ENCODE assay signal across 15 cellular contexts in genomic region chr7:47806701-47807103, GRCh38.
DNase-seq lines count a peak whose midpoint lies in the region; ATAC-seq, FAIRE-seq and TF ChIP-seq lines count a peak whose summit lies in the region.
"Had no signal": no experiment of that assay in that cellular context is flagged by ENCODE, and none has a peak within 500 bp of the region (broad histone marks: within the 10 kb centered on the region; RNA-seq: fewer than 3 reads in every experiment).

No MANE protein-coding gene starts in this region.

- no peak overlapping the region for H3K4me2 ChIP-seq in H9 (ENCODE audit: insufficient read depth, insufficient read length, low read length)
- H3K4me2 ChIP-seq in mammary epithelial cell (ENCODE audit: insufficient read depth, low read depth, low read length) = peak overlapping the region; percentile 16

- H3K27me3 ChIP-seq in H9 (ENCODE audit: insufficient read depth, low read length) = no peaks in the 10 kb centered on the region
- H3K27me3 ChIP-seq in mammary epithelial cell (ENCODE audit: insufficient read depth, low read length) = no peaks in the 10 kb centered on the region
- H3K27me3 ChIP-seq in left lung = no peaks in the 10 kb centered on the region
- H3K27me3 ChIP-seq in small intestine (ENCODE audit: control insufficient read depth in 2 of 2, insufficient read depth in 2 of 2, low read length in 2 of 2) = no peaks in the 10 kb centered on the region
- H3K27me3 ChIP-seq: pancreas had no signal

- no peak overlapping the region for H2BK20ac ChIP-seq in H9 (ENCODE audit: low read depth, low read length, poor library complexity, severe bottlenecking)

- no peak overlapping the region for H2BK5ac ChIP-seq in H9 (ENCODE audit: insufficient read length, low read length)

- H2BK12ac ChIP-seq in H9 (ENCODE audit: insufficient read length, low read depth, low read length) = no peak overlapping the region

- no peak overlapping the region for H2BK120ac ChIP-seq in H9 (ENCODE audit: low read depth, low read length, poor library complexity, severe bottlenecking)

- no peak overlapping the region for H3K4ac ChIP-seq in H9 (ENCODE audit: low read depth, low read length)

- no peak overlapping the region for H3K4me3 Mint-ChIP-seq in H9
- no peak overlapping the region for H3K4me3 Mint-ChIP-seq in effector memory CD8-positive, alpha-beta T cell

- no peak overlapping the region for H3K4me3 ChIP-seq in mammary epithelial cell (replicated peaks in 1 of 3; ENCODE audit: insufficient read depth in 1 of 3, low read depth in 2 of 3, low read length in 3 of 3)
- no peak overlapping the region for H3K4me3 ChIP-seq in left lung
- no peak overlapping the region for H3K4me3 ChIP-seq in small intestine (ENCODE audit: low read depth in 1 of 2, low read length in 2 of 2)
- H3K4me3 ChIP-seq: GM12878, pancreas had no signal

- no CpG with 5 or more reads among the region's 7 CpGs for WGBS in H9 (ENCODE audit: extremely low coverage, insufficient read length, low lambda C conversion rate)
- 16% methylated on average over 7 of the region's 7 CpGs for WGBS in mammary epithelial cell (ENCODE audit: low coverage, missing lambda C conversion rate)
- WGBS in small intestine, 3 donors = 30 to 50% (median 37%) methylated on average over 7 of the region's 7 CpGs

- in situ Hi-C loops in mammary epithelial cell (cut with MboI; ENCODE audit: low sequenced_read_pairs in 2 of 2) = loop anchor here in 1 of 2 donors (25.0 kb wide), 2 partner anchors 219 to 544 kb away; partner anchors contain the start of gene TNS3

- no peak overlapping the region for H3K23ac ChIP-seq in H9 (ENCODE audit: insufficient read length, low read depth, low read length)

- H3K36me3 ChIP-seq in mammary epithelial cell (ENCODE audit: insufficient read depth, low read length) = no peaks in the 10 kb centered on the region
- H3K36me3 ChIP-seq in left lung = no peaks in the 10 kb centered on the region
- H3K36me3 ChIP-seq in small intestine (ENCODE audit: control insufficient read depth in 2 of 2, insufficient read depth in 2 of 2, low read length in 2 of 2) = no peaks in the 10 kb centered on the region
- H3K36me3 ChIP-seq: pancreas had no signal

- H3K79me1 ChIP-seq in H9 (ENCODE audit: insufficient read depth, low read depth, low read length, poor library complexity, severe bottlenecking) = no peaks in the 10 kb centered on the region

- DNase-seq in H9 (no peak), mammary epithelial cell (no peak), left lung (peak in 1 of 2 donors; percentile 40), small intestine (peak; percentile 13), dedifferentiated amniotic fluid mesenchymal stem cell (ENCODE audit: extremely low spot score) (no peak), T1000 (lab: John Stamatoyannopoulos, UW) (no peak)
- no peak for DNase-seq in effector memory CD8-positive, alpha-beta T cell
- DNase-seq: activated T-cell treated with anti-CD3 and anti-CD28 coated beads, Interleukin-2, amount 50 U/mL, for 1 hour; AML-193; NCI-H2171; pancreas had no signal

- no peak overlapping the region for H3K9ac ChIP-seq in H9 (ENCODE audit: extremely low read depth, insufficient read length, low read length)
- no peak overlapping the region for H3K9ac ChIP-seq in mammary epithelial cell (ENCODE audit: insufficient read depth, low read length)

- H3K4me1 ChIP-seq in H9 (ENCODE audit: insufficient read depth, low read length) (no peaks in the 10 kb centered on the region), mammary epithelial cell (ENCODE audit: insufficient read depth, low read length) (peaks cover 7% of the 10 kb centered on the region), left lung (peaks cover 0 to 36% of the 10 kb centered on the region in 2 donors), small intestine (ENCODE audit: control insufficient read depth in 2 of 2, insufficient read depth in 1 of 2, low read depth in 1 of 2, low read length in 1 of 2) (peaks cover 0 to 3% of the 10 kb centered on the region in 2 donors)

- peak; percentile 71 for ATAC-seq in left lung
- ATAC-seq in effector memory CD8-positive, alpha-beta T cell (replicated peaks) = no peak
- ATAC-seq in HG02870 (IDR thresholded peaks at IDR 0.05; ENCODE audit: unreplicated experiment) = no peak
- ATAC-seq: activated CD4-positive, CD25-positive, alpha-beta regulatory T cell treated with anti-CD3 and anti-CD28 coated beads, Interleukin-2, amount 50 U/mL, for 24 hours; GM12878; SK-N-SH treated with all-trans-retinoic acid at 6 μM for 48 hours had no signal

- no peak overlapping the region for H3K18ac ChIP-seq in H9 (ENCODE audit: insufficient read length, low read depth, low read length)

- no peak overlapping the region for H2AK5ac ChIP-seq in H9 (ENCODE audit: insufficient read length, low read length)

- intact Hi-C loops in mammary epithelial cell (cut with micrococcal nuclease) = no loop called here
- intact Hi-C loops in left lung (cut with DNase I) = no loop called here

- no peak overlapping the region for H4K5ac ChIP-seq in H9 (ENCODE audit: insufficient read length, low read depth, low read length)

- H3K23me2 ChIP-seq in H9 (ENCODE audit: insufficient read length, low read depth, low read length, poor library complexity, severe bottlenecking) = no peaks in the 10 kb centered on the region

- H3K9me3 Mint-ChIP-seq in H9 = no peaks in the 10 kb centered on the region
- no peaks in the 10 kb centered on the region for H3K9me3 Mint-ChIP-seq in effector memory CD8-positive, alpha-beta T cell

- H4K8ac ChIP-seq in H9 (replicated peaks; ENCODE audit: insufficient read length, low read depth, low read length) = no peak overlapping the region

- H4K20me1 ChIP-seq in H9 (ENCODE audit: control insufficient read depth, insufficient read depth, insufficient read length) (no peaks in the 10 kb centered on the region), mammary epithelial cell (ENCODE audit: insufficient read depth, low read length) (no peaks in the 10 kb centered on the region)

- no peak overlapping the region for H2BK15ac ChIP-seq in H9 (ENCODE audit: low read depth, low read length)

- no peak overlapping the region for H3T11ph ChIP-seq in H9 (ENCODE audit: low read length)

- H3K79me2 ChIP-seq in H9 (ENCODE audit: insufficient read depth, low read length) = no peaks in the 10 kb centered on the region
- H3K79me2 ChIP-seq in mammary epithelial cell (ENCODE audit: insufficient read depth, low read length) = no peaks in the 10 kb centered on the region

- H3K56ac ChIP-seq in H9 (ENCODE audit: insufficient read length, low read depth, low read length) = no peak overlapping the region

- H2AFZ ChIP-seq in H9 (ENCODE audit: low read length) (no peak overlapping the region), mammary epithelial cell (ENCODE audit: low read depth, low read length) (peak overlapping the region; percentile 76)

- no peak for TF ChIP-seq CTCF in H9 (conservative IDR thresholded peaks at IDR 0.05)
- no peak for TF ChIP-seq CTCF in mammary epithelial cell (conservative IDR thresholded peaks at IDR 0.05 in 1 of 2, IDR thresholded peaks at IDR 0.05 in 1 of 2; ENCODE audit: extremely low read depth in 1 of 2, insufficient read depth in 1 of 2, low read depth in 1 of 2, low read length in 2 of 2)
- TF ChIP-seq CTCF in left lung (IDR thresholded peaks at IDR 0.05) = no peak

- no TSS peak for BruUV-seq in mammary epithelial cell (replicated peaks; lab: Mats Ljungman, UMichigan)

- H3K9me3 ChIP-seq in H9 (ENCODE audit: control insufficient read depth, low read depth, low read length) (no peaks in the 10 kb centered on the region), mammary epithelial cell (replicated peaks; ENCODE audit: insufficient read depth, low read length) (no peaks in the 10 kb centered on the region), left lung (no peaks in the 10 kb centered on the region), small intestine (ENCODE audit: control insufficient read depth, low read depth) (no peaks in the 10 kb centered on the region)
- H3K9me3 ChIP-seq: pancreas had no signal

- peaks cover 3% of the 10 kb centered on the region; the same call in 1 of the 2 replicates for H3K27me3 Mint-ChIP-seq in H9 (ENCODE audit: low read depth)
- peaks cover 0 to 37% of the 10 kb centered on the region in 2 donors for H3K27me3 Mint-ChIP-seq in effector memory CD8-positive, alpha-beta T cell

- H3K27ac ChIP-seq in H9 (ENCODE audit: insufficient read length, low read depth, low read length) (no peak overlapping the region), mammary epithelial cell (ENCODE audit: insufficient read depth, low read depth, low read length) (no peak overlapping the region), left lung (peak overlapping the region in 1 of 2 donors; percentile 65), small intestine (ENCODE audit: low read depth in 1 of 2, low read length in 1 of 2) (no peak overlapping the region)
- H3K27ac ChIP-seq: pancreas had no signal

- H3K36me3 Mint-ChIP-seq in H9 (ENCODE audit: insufficient read depth in 1 of 3, low read depth in 3 of 3) = no peaks in the 10 kb centered on the region
- H3K36me3 Mint-ChIP-seq in effector memory CD8-positive, alpha-beta T cell (ENCODE audit: insufficient read depth) = peaks cover 3% of the 10 kb centered on the region

- dilution Hi-C loops in mammary epithelial cell (cut with HindIII; ENCODE audit: low sequenced_read_pairs) = no loop called here

- CTCF ChIA-PET in mammary epithelial cell (lab: Charles Lee; ENCODE audit: low non-redundant PET) = no interaction called here

- H4K91ac ChIP-seq in H9 (ENCODE audit: insufficient read length, low read depth, low read length) = no peak overlapping the region

- no peak for FAIRE-seq in small intestine (lab: Jason Lieb, UNC)
- FAIRE-seq: GM12878, pancreas had no signal

- H3K4me1 Mint-ChIP-seq in H9 = peaks cover 0 to 2% of the 10 kb centered on the region in 2 experiments; a peak in 1 of 4 replicates
- H3K4me1 Mint-ChIP-seq in effector memory CD8-positive, alpha-beta T cell (ENCODE audit: low read depth in 2 of 2) = peaks cover 0 to 3% of the 10 kb centered on the region in 2 donors

- H3K14ac ChIP-seq in H9 (ENCODE audit: insufficient read depth, low read length) = peak overlapping the region; percentile 46; the same call in 1 of the 2 replicates

- H3K27ac Mint-ChIP-seq in H9 = no peak overlapping the region
- no peak overlapping the region for H3K27ac Mint-ChIP-seq in effector memory CD8-positive, alpha-beta T cell
